10 cellular contexts compared by ENCODE assay signal in the genomic region with DNA sequence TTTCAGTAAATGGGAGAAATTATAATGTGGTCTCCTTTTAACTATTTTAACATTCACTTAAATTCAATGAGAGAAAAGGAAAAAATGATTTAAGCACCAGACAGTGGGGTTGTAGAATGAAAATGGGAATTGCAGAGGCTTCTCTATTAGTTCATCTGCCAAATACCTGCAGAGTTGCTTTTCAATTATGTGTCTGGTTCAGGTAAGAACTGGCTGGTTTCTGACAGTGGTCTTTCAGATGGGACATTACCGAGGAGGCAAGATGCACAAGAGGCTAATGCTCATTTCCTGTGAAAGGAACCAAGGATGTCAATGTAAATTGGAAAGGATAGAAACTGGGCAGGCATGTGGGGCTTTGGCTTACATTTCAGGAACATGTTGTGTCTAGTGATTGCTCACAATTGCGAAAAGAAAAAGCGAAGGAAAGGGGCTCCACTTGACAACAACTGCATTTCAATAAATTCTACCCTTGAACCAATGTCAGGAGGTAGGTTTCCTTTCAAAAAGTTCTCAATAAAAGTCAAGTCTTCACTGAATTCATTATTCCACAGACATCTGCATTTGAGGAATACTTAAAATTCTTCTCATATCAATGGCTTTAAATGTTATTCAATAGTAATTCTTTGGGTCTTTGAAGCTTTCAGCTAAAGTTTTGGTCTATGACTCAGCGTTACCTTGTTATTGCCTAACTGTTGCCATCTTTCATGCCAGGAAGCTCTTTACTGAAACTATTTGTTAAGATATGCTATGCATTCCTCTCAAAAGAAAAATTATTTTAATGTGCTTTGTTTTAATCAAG.
A peak's percentile ranks its signal among the peaks of the same experiment; 100 is the strongest.
DNase-seq lines count a peak whose midpoint lies in the region; ATAC-seq, FAIRE-seq and TF ChIP-seq lines count a peak whose summit lies in the region.
"Had no signal": no experiment of that assay in that cellular context is flagged by ENCODE, and none has a peak within 500 bp of the region (broad histone marks: within the 10 kb centered on the region; RNA-seq: fewer than 3 reads in every experiment).

No MANE protein-coding gene starts in this region.

- peak overlapping the region; percentile 78 for H2AFZ ChIP-seq in DND-41 (ENCODE audit: low read depth, low read length)
- peak overlapping the region; percentile 82 for H2AFZ ChIP-seq in K562 (ENCODE audit: low read depth, low read length)

- H3K4me2 ChIP-seq in DND-41 (ENCODE audit: insufficient read depth, low read length) = no peak overlapping the region
- no peak overlapping the region for H3K4me2 ChIP-seq in K562 (ENCODE audit: insufficient read depth, low read length)

- no peak overlapping the region for H3K4me3 Mint-ChIP-seq in mesothelial cell of epicardium

- H3K9me3 ChIP-seq in DND-41 (ENCODE audit: insufficient read depth, low read length, severe bottlenecking) (peaks cover 3% of the 10 kb centered on the region), K562 (replicated peaks; ENCODE audit: control insufficient read depth, insufficient read depth, low read depth, low read length) (no peaks in the 10 kb centered on the region), stomach (no peaks in the 10 kb centered on the region), ovary (no peaks in the 10 kb centered on the region)

- H3K27me3 ChIP-seq in DND-41 (ENCODE audit: insufficient read depth, low read length, poor library complexity) = no peaks in the 10 kb centered on the region
- H3K27me3 ChIP-seq in K562 (ENCODE audit: control insufficient read depth in 2 of 2, insufficient read depth in 2 of 2, low read length in 2 of 2) = no peaks in the 10 kb centered on the region
- H3K27me3 ChIP-seq in stomach = no peaks in the 10 kb centered on the region
- no peaks in the 10 kb centered on the region for H3K27me3 ChIP-seq in ovary

- TF ChIP-seq POLR2A in K562 (conservative IDR thresholded peaks at IDR 0.05) (no peak), stomach (IDR thresholded peaks at IDR 0.05) (no peak), ovary (IDR thresholded peaks at IDR 0.05) (no peak)

- no peaks in the 10 kb centered on the region for H4K20me1 ChIP-seq in DND-41 (ENCODE audit: insufficient read depth, low read length)
- H4K20me1 ChIP-seq in K562 (replicated peaks; ENCODE audit: control insufficient read depth, insufficient read depth, low read length) = no peaks in the 10 kb centered on the region

- H3K79me2 ChIP-seq in DND-41 (ENCODE audit: insufficient read depth, low read length) (no peaks in the 10 kb centered on the region), K562 (ENCODE audit: control insufficient read depth, insufficient read depth, low read length) (no peaks in the 10 kb centered on the region)

- H3K27ac ChIP-seq in DND-41 (ENCODE audit: low read length) (peak overlapping the region; percentile 72), K562 (ENCODE audit: extremely low read depth, low read depth, low read length) (peak overlapping the region; percentile 75; the same call in 2 of the 3 replicates), stomach (no peak overlapping the region), ovary (no peak overlapping the region)

- no peaks in the 10 kb centered on the region for H3K36me3 ChIP-seq in DND-41 (ENCODE audit: insufficient read depth, low read length)
- H3K36me3 ChIP-seq in K562 (ENCODE audit: control insufficient read depth, insufficient read depth, low read length) = no peaks in the 10 kb centered on the region
- no peaks in the 10 kb centered on the region for H3K36me3 ChIP-seq in stomach
- H3K36me3 ChIP-seq in ovary = no peaks in the 10 kb centered on the region

- BruUV-seq in K562 (replicated peaks; lab: Mats Ljungman, UMichigan) = no TSS peak

- CTCF ChIA-PET in K562 (lab: Yijun Ruan, JAX; ENCODE audit: low intra/inter-chr PET ratio) = no interaction called here

- TF ChIP-seq EP300 in K562 (IDR thresholded peaks at IDR 0.05; ENCODE audit: low read length) (no peak), stomach (IDR thresholded peaks at IDR 0.05) (no peak), ovary (IDR thresholded peaks at IDR 0.05) (no peak)

- H3K36me3 Mint-ChIP-seq in mesothelial cell of epicardium = no peaks in the 10 kb centered on the region

- in situ Hi-C loops in K562 (cut with MboI) = no loop called here

- peak; percentile 20 for DNase-seq in DND-41
- peak; percentile 65 for DNase-seq in LoVo (ENCODE audit: low spot score)
- no peak for DNase-seq in K562 (ENCODE audit: extremely low read depth in 1 of 4, low spot score in 3 of 4)
- DNase-seq in mesothelial cell of epicardium (ENCODE audit: low spot score in 2 of 2, unreplicated experiment in 2 of 2) = no peak
- no peak for DNase-seq in stomach
- no peak for DNase-seq in ovary
- no peak for DNase-seq in NCI-H1436 treated with DMSO at 0.1 percent for 48 hours (lab: John Stamatoyannopoulos, UW)
- DNase-seq: activated CD4-positive, alpha-beta T cell treated with anti-CD3 and anti-CD28 coated beads, Interleukin-2, amount 50 U/mL, for 48 hours; NCI-H345 had no signal

- peaks cover 13% of the 10 kb centered on the region for H3K9me3 Mint-ChIP-seq in mesothelial cell of epicardium

- peak; percentile 59 for ATAC-seq in DND-41 (ENCODE audit: insufficient read depth, low read depth)
- peak; percentile 33 for ATAC-seq in K562
- no peak for ATAC-seq in activated CD4-positive, CD25-positive, alpha-beta regulatory T cell treated with anti-CD3 and anti-CD28 coated beads, Interleukin-2, amount 50 U/mL, for 24 hours

- 9% methylated on average over 4 of the region's 4 CpGs for WGBS in K562 (ENCODE audit: insufficient coverage, low coverage, missing lambda C conversion rate)
- WGBS in stomach, 5 donors = 64 to 90% (median 81%) methylated on average over 4 of the region's 4 CpGs
- WGBS in ovary, 3 donors = 13 to 33% (median 14%) methylated on average over 4 of the region's 4 CpGs

- H3K27me3 Mint-ChIP-seq in mesothelial cell of epicardium (ENCODE audit: low read depth) = no peaks in the 10 kb centered on the region

- no peak for FAIRE-seq in K562 (lab: Jason Lieb, UNC)

- H3K27ac Mint-ChIP-seq in mesothelial cell of epicardium = peak overlapping the region; percentile 67

- intact Hi-C loops in K562 (cut with micrococcal nuclease) = no loop called here
- intact Hi-C loops in stomach (cut with DNase I; ENCODE audit: low total_unique reads) = no loop called here
- intact Hi-C loops in ovary (cut with DNase I) = no loop called here

- TF ChIP-seq CTCF in DND-41 (IDR thresholded peaks at IDR 0.05; ENCODE audit: borderline replicate concordance, extremely low read depth, low read length, poor library complexity, severe bottlenecking) (no peak), K562 (IDR thresholded peaks at IDR 0.05 in 2 of 3, conservative IDR thresholded peaks at IDR 0.05 in 1 of 3; ENCODE audit: insufficient read depth in 2 of 3, low read depth in 1 of 3, low read length in 3 of 3) (no peak), mesothelial cell of epicardium (IDR thresholded peaks at IDR 0.05; ENCODE audit: unreplicated experiment) (no peak), stomach (IDR thresholded peaks at IDR 0.05) (no peak), ovary (IDR thresholded peaks at IDR 0.05) (no peak)

- H3K4me1 ChIP-seq in DND-41 (ENCODE audit: insufficient read depth, low read length) (peaks cover 26% of the 10 kb centered on the region), K562 (replicated peaks in 1 of 2; ENCODE audit: control insufficient read depth in 2 of 2, insufficient read depth in 2 of 2, low read length in 2 of 2) (peaks cover 0 to 11% of the 10 kb centered on the region in 2 experiments; a peak in 3 of 5 replicates), stomach (peaks cover 0 to 9% (median 0%) of the 10 kb centered on the region in 4 donors), ovary (ENCODE audit: insufficient read depth) (no peaks in the 10 kb centered on the region)

- no peak for TF ChIP-seq RAD21 in K562 (CRISPR knock-in tag; conservative IDR thresholded peaks at IDR 0.05 in 1 of 2, IDR thresholded peaks at IDR 0.05 in 1 of 2)

- H3K4me1 Mint-ChIP-seq in mesothelial cell of epicardium = peaks cover 38% of the 10 kb centered on the region

- POLR2A ChIA-PET in K562 (lab: Yijun Ruan, JAX) = no interaction called here

- no peaks in the 10 kb centered on the region for H3K9me1 ChIP-seq in K562 (ENCODE audit: control insufficient read depth, insufficient read depth, low read length)

- H3K4me3 ChIP-seq in DND-41 (ENCODE audit: low read depth in 1 of 2, low read length in 2 of 2) = no peak overlapping the region
- no peak overlapping the region for H3K4me3 ChIP-seq in K562
- no peak overlapping the region for H3K4me3 ChIP-seq in stomach
- no peak overlapping the region for H3K4me3 ChIP-seq in ovary

- H3K9ac ChIP-seq in DND-41 (ENCODE audit: low read depth, low read length) (peak overlapping the region; percentile 19; the same call in 1 of the 2 replicates), K562 (ENCODE audit: insufficient read depth in 1 of 2, low read depth in 2 of 2, low read length in 2 of 2) (no peak overlapping the region)

TF ChIP-seq in K562, 482 proteins besides CTCF, POLR2A, EP300 and RAD21 (continues in another document):
- TF ChIP-seq, protein P1, sequence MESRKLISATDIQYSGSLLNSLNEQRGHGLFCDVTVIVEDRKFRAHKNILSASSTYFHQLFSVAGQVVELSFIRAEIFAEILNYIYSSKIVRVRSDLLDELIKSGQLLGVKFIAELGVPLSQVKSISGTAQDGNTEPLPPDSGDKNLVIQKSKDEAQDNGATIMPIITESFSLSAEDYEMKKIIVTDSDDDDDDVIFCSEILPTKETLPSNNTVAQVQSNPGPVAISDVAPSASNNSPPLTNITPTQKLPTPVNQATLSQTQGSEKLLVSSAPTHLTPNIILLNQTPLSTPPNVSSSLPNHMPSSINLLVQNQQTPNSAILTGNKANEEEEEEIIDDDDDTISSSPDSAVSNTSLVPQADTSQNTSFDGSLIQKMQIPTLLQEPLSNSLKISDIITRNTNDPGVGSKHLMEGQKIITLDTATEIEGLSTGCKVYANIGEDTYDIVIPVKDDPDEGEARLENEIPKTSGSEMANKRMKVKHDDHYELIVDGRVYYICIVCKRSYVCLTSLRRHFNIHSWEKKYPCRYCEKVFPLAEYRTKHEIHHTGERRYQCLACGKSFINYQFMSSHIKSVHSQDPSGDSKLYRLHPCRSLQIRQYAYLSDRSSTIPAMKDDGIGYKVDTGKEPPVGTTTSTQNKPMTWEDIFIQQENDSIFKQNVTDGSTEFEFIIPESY (CRISPR knock-in tag; IDR thresholded peaks at IDR 0.05) = no peak
- TF ChIP-seq ZSCAN32 (CRISPR knock-in tag; IDR thresholded peaks at IDR 0.05) (no peak), RHOXF2B (CRISPR knock-in tag; conservative IDR thresholded peaks at IDR 0.05) (no peak; the same call in 1 of the 2 replicates)

Comparison
In these comparisons a context has a peak if more than half of its experiments do, and no peak if none do; other contexts are left out.
1. ATAC-seq: peak in DND-41 (single experiment) and K562 (single experiment); none in activated CD4-positive, CD25-positive, alpha-beta regulatory T cell treated with anti-CD3 and anti-CD28 coated beads, Interleukin-2, amount 50 U/mL, for 24 hours (0 of 2).
2. DNase-seq: peak in DND-41 (single experiment) and LoVo (single experiment); none in K562 (0 of 4), mesothelial cell of epicardium (0 of 2), stomach (single experiment), ovary (0 of 5) and NCI-H1436 treated with DMSO at 0.1 percent for 48 hours (single experiment).
3. H3K27ac ChIP-seq: peak in DND-41 (single experiment) and K562 (single experiment); none in stomach (0 of 5) and ovary (0 of 2).